ENCODE assay signal across 11 cellular contexts in the genomic region with DNA sequence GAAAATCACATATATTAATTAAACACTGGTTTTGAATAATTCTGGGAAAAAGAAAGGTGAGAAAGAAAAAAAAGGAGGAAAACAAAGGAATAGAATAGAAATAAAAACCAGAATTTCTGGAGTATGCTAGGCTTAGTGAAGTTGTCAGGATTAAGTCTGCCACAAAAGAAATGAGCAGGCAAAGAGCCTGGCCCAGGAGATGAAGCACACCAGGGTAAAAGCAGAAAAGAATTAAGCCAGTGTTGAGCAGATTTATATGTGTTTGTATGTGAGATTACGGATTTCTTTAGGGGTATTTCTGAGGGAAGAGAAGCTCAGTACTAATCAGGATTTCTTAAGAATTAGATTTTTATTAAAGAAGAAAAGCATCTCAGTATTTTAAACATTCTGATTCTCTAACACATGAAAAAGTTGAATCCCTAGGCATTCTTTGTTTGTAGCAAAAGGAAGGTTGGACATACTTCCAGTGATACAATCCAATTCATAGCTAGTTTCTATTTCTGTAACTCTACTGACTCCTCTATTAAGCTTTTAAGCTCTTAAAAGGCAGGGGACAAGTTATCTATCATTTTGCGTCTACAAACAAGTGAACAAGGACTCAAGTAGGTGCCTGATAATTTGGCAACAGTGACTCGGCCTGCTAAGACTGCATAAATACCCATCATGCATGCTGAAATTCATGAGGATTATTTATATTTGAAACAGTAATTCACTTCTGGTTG.
DNase-seq lines count a peak whose midpoint lies in the region; ATAC-seq and TF ChIP-seq lines count a peak whose summit lies in the region.
"Had no signal": no experiment of that assay in that cellular context is flagged by ENCODE, and none has a peak within 500 bp of the region (broad histone marks: within the 10 kb centered on the region; RNA-seq: fewer than 3 reads in every experiment).

No MANE protein-coding gene starts in this region.

- intact Hi-C loops in A673 (cut with micrococcal nuclease; ENCODE audit: unreplicated experiment), result no loop called here
- intact Hi-C loops in prostate gland (cut with DNase I), result loop anchor here (10.0 kb wide), 1 partner anchor 59 kb away; no protein-coding TSS in a partner anchor

- H3K36me3 ChIP-seq in A673 (ENCODE audit: insufficient read depth, low read length, poor library complexity, severe bottlenecking) (no peaks in the 10 kb centered on the region), prostate gland (no peaks in the 10 kb centered on the region)

- POLR2A ChIA-PET in A673 (lab: Charles Lee; ENCODE audit: low non-redundant PET), result no interaction called here

- no peak for TF ChIP-seq CTCF in A673 (conservative IDR thresholded peaks at IDR 0.05; ENCODE audit: low read depth, low read length)
- no peak for TF ChIP-seq CTCF in glutamatergic neuron (IDR thresholded peaks at IDR 0.05; ENCODE audit: partially characterized antibody, unreplicated experiment)
- TF ChIP-seq CTCF in prostate gland (IDR thresholded peaks at IDR 0.05), result no peak

- CTCF ChIA-PET in A673 (lab: Charles Lee), result no interaction called here

- H3K27me3 ChIP-seq in A673 (replicated peaks; ENCODE audit: insufficient read depth, low read depth, low read length, poor library complexity) (no peaks in the 10 kb centered on the region), prostate gland (replicated peaks; ENCODE audit: insufficient read depth) (no peaks in the 10 kb centered on the region)

- H3K4me3 ChIP-seq in A673 (ENCODE audit: low read depth, low read length, poor library complexity, severe bottlenecking), result no peak overlapping the region
- H3K4me3 ChIP-seq in prostate gland, result no peak overlapping the region

- H3K4me3 Mint-ChIP-seq in T-helper 17 cell, result no peak overlapping the region
- H3K4me3 Mint-ChIP-seq in glutamatergic neuron (ENCODE audit: unreplicated experiment), result no peak overlapping the region
- H3K4me3 Mint-ChIP-seq in effector memory CD8-positive, alpha-beta T cell, result no peak overlapping the region
- H3K4me3 Mint-ChIP-seq: type B pancreatic cell had no signal

- no TSS peak for BruUV-seq in A673 (replicated peaks; lab: Mats Ljungman, UMichigan)

- DNase-seq in A673 (ENCODE audit: low spot score) (no peak), T-helper 17 cell (no peak), glutamatergic neuron (no peak), prostate gland (ENCODE audit: low spot score) (no peak), HT-29 (ENCODE audit: low spot score) (no peak)
- no peak for DNase-seq in effector memory CD8-positive, alpha-beta T cell
- DNase-seq: activated CD8-positive, alpha-beta memory T cell treated with anti-CD3 and anti-CD28 coated beads, Interleukin-2, amount 50 U/mL, for 4 hours; NCI-H1105 treated with DMSO at 0.1 percent for 48 hours had no signal

- peaks cover 55% of the 10 kb centered on the region for H3K4me1 ChIP-seq in A673 (ENCODE audit: insufficient read depth, low read length, poor library complexity, severe bottlenecking)
- H3K4me1 ChIP-seq in prostate gland (replicated peaks), result no peaks in the 10 kb centered on the region

- H3K27ac ChIP-seq in A673 (ENCODE audit: low read depth, low read length, poor library complexity, severe bottlenecking), result peak overlapping the region; percentile 45
- H3K27ac ChIP-seq in prostate gland, result peak overlapping the region; percentile 41 to 58

- H3K9me3 Mint-ChIP-seq in glutamatergic neuron (ENCODE audit: unreplicated experiment), result peaks cover 2% of the 10 kb centered on the region
- H3K9me3 Mint-ChIP-seq in effector memory CD8-positive, alpha-beta T cell, result no peaks in the 10 kb centered on the region
- H3K9me3 Mint-ChIP-seq: type B pancreatic cell had no signal

- TF ChIP-seq POLR2A in prostate gland (IDR thresholded peaks at IDR 0.05), result no peak

- WGBS in prostate gland, result 61% methylated on average over 3 of the region's 3 CpGs

- H3K4me1 Mint-ChIP-seq in T-helper 17 cell, result peaks cover 14% of the 10 kb centered on the region
- peaks cover 42% of the 10 kb centered on the region for H3K4me1 Mint-ChIP-seq in glutamatergic neuron (ENCODE audit: low read depth, unreplicated experiment)
- peaks cover 15 to 17% of the 10 kb centered on the region in 2 donors for H3K4me1 Mint-ChIP-seq in effector memory CD8-positive, alpha-beta T cell (ENCODE audit: low read depth in 2 of 2)

- ATAC-seq in T-helper 17 cell, result no peak
- no peak for ATAC-seq in effector memory CD8-positive, alpha-beta T cell (replicated peaks)
- no peak for ATAC-seq in HG02678 (IDR thresholded peaks at IDR 0.05; ENCODE audit: unreplicated experiment)
- no peak for ATAC-seq in GM21515 (IDR thresholded peaks at IDR 0.05; ENCODE audit: unreplicated experiment)

- no peaks in the 10 kb centered on the region for H3K9me3 ChIP-seq in A673 (ENCODE audit: low read depth, low read length, poor library complexity, severe bottlenecking)
- H3K9me3 ChIP-seq in T-helper 17 cell (ENCODE audit: control insufficient read depth, low read length, poor library complexity, severe bottlenecking), result no peaks in the 10 kb centered on the region
- H3K9me3 ChIP-seq in prostate gland, result no peaks in the 10 kb centered on the region

- H3K36me3 Mint-ChIP-seq in T-helper 17 cell (ENCODE audit: low read depth), result peaks cover 6% of the 10 kb centered on the region
- H3K36me3 Mint-ChIP-seq in glutamatergic neuron (ENCODE audit: unreplicated experiment), result no peaks in the 10 kb centered on the region
- H3K36me3 Mint-ChIP-seq in effector memory CD8-positive, alpha-beta T cell (ENCODE audit: insufficient read depth), result no peaks in the 10 kb centered on the region
- H3K36me3 Mint-ChIP-seq: type B pancreatic cell had no signal

- H3K27ac Mint-ChIP-seq in T-helper 17 cell (peak overlapping the region; percentile 87), glutamatergic neuron (ENCODE audit: unreplicated experiment) (peak overlapping the region; percentile 71)
- no peak overlapping the region for H3K27ac Mint-ChIP-seq in effector memory CD8-positive, alpha-beta T cell
- H3K27ac Mint-ChIP-seq: type B pancreatic cell had no signal

- H3K27me3 Mint-ChIP-seq in T-helper 17 cell, result no peaks in the 10 kb centered on the region
- no peaks in the 10 kb centered on the region for H3K27me3 Mint-ChIP-seq in glutamatergic neuron (ENCODE audit: unreplicated experiment)
- no peaks in the 10 kb centered on the region for H3K27me3 Mint-ChIP-seq in effector memory CD8-positive, alpha-beta T cell
- H3K27me3 Mint-ChIP-seq: type B pancreatic cell had no signal

Comparison
In these comparisons a context has a peak if more than half of its experiments do, and no peak if none do; other contexts are left out.
1. H3K27ac Mint-ChIP-seq: peak in T-helper 17 cell (single experiment) and glutamatergic neuron (single experiment); none in effector memory CD8-positive, alpha-beta T cell (0 of 2).